ENCODE assay signal across 21 cellular contexts in genomic region chr3:2847062-2847841, GRCh38.
"Had no signal": no experiment of that assay in that cellular context is flagged by ENCODE, and none has a peak within 500 bp of the region (broad histone marks: within the 10 kb centered on the region; RNA-seq: fewer than 3 reads in every experiment).

No MANE protein-coding gene starts in this region.

- H3K36me3 ChIP-seq: brain microvascular endothelial cell, pancreas, uterus had no signal

- H3K4me1 ChIP-seq: foreskin keratinocyte, uterus had no signal

- DNase-seq: activated CD4-positive, alpha-beta T cell treated with anti-CD3 and anti-CD28 coated beads for 4 hours; activated CD4-positive, alpha-beta T cell treated with anti-CD3 and anti-CD28 coated beads, Interleukin-2, amount 50 U/mL, for 4 hours; activated effector memory CD4-positive, alpha-beta T cell treated with Interleukin-2 at 50 U/mL for 16 hours; activated naive CD4-positive, alpha-beta T cell treated with Interleukin-2 at 50 U/mL for 16 hours; activated naive CD8-positive, alpha-beta T cell treated with anti-CD3 and anti-CD28 coated beads, Interleukin-2, amount 10 ng/mL, durations not matched to agents 7 days and 5 days; brain microvascular endothelial cell; central memory CD4-positive, alpha-beta T cell; endodermal cell; foreskin keratinocyte; mammary epithelial cell; naive thymus-derived CD4-positive, alpha-beta T cell; nucleus accumbens; pancreas; stimulated activated CD4-positive, alpha-beta T cell treated with anti-CD3 and anti-CD28 coated beads, Interleukin-12 subunit alpha, Interleukin-12 subunit beta, amount 100 ng/mL, for 4 hours; stimulated activated CD4-positive, alpha-beta T cell treated with anti-CD3 and anti-CD28 coated beads, Interleukin-4, amount 100 ng/mL, for 1 hour; substantia nigra; T-helper 9 cell; uterus had no signal

- H3K4me3 ChIP-seq: pancreas, skin epidermis, uterus had no signal

- H3K9me3 ChIP-seq: pancreas, uterus had no signal

- H3K27ac ChIP-seq: brain microvascular endothelial cell, foreskin keratinocyte, pancreas, skin epidermis, uterus, VCaP had no signal

- ATAC-seq: esophagus mucosa; foreskin keratinocyte; naive thymus-derived CD4-positive, alpha-beta T cell; pancreas had no signal

- H3K27me3 ChIP-seq: brain microvascular endothelial cell, foreskin keratinocyte, pancreas, uterus had no signal
